2 cellular contexts compared by ENCODE assay signal in genomic region chr2:200199576-200200263, GRCh38.
TF ChIP-seq lines count a peak whose summit lies in the region.

No MANE protein-coding gene starts in this region.

TF ChIP-seq in SK-N-SH, 30 proteins besides CTCF, POLR2A, EP300 and RAD21 (continued from another document):
- no peak for TF ChIP-seq TCF12 (IDR thresholded peaks at IDR 0.05)
- no peak for TF ChIP-seq GATA2 (CRISPR knock-in tag; IDR thresholded peaks at IDR 0.05)
- TF ChIP-seq RXRA (IDR thresholded peaks at IDR 0.05; ENCODE audit: borderline replicate concordance, low read depth) = no peak
- TF ChIP-seq CHD2 (IDR thresholded peaks at IDR 0.05; ENCODE audit: low read length, partially characterized antibody) = no peak
- TF ChIP-seq TEAD4 (IDR thresholded peaks at IDR 0.05; ENCODE audit: borderline replicate concordance, insufficient read depth) = no peak
- TF ChIP-seq MAX (IDR thresholded peaks at IDR 0.05; ENCODE audit: low read depth) = no peak
- TF ChIP-seq USF1 (IDR thresholded peaks at IDR 0.05; ENCODE audit: borderline replicate concordance, low read depth) = no peak
- no peak for TF ChIP-seq ELF1 (IDR thresholded peaks at IDR 0.05)

TF ChIP-seq in SK-N-SH treated with all-trans-retinoic acid at 6 μM for 48 hours, 23 proteins besides CTCF, POLR2A, EP300 and RAD21 (continued from another document):
- TF ChIP-seq PATZ1 (CRISPR knock-in tag; IDR thresholded peaks at IDR 0.05; ENCODE audit: borderline replicate concordance) (no peak), CSDC2 (CRISPR knock-in tag; IDR thresholded peaks at IDR 0.05) (no peak), ZNF70 (CRISPR knock-in tag; IDR thresholded peaks at IDR 0.05) (no peak), SNAI2 (CRISPR knock-in tag; IDR thresholded peaks at IDR 0.05) (no peak), ZNF8 (CRISPR knock-in tag; IDR thresholded peaks at IDR 0.05) (no peak), TSHZ2 (CRISPR knock-in tag; IDR thresholded peaks at IDR 0.05) (no peak)
